17 cellular contexts compared by ENCODE assay signal in genomic region chrX:10155137-10155536, GRCh38.
"Had no signal": no experiment of that assay in that cellular context is flagged by ENCODE, and none has a peak within 500 bp of the region (broad histone marks: within the 10 kb centered on the region; RNA-seq: fewer than 3 reads in every experiment).

No MANE protein-coding gene starts in this region.

- H3K4me3 ChIP-seq: left ventricle myocardium inferior, lower lobe of right lung, sigmoid colon, skin epidermis, suprapubic skin, tibial artery, upper lobe of left lung, uterus had no signal

- H3K9me3 ChIP-seq: gastrocnemius medialis, left ventricle myocardium inferior, lower lobe of right lung, sigmoid colon, suprapubic skin, tibial artery, upper lobe of left lung, uterus had no signal

- H3K4me1 ChIP-seq: lower lobe of right lung, uterus had no signal

- H3K36me3 ChIP-seq: gastrocnemius medialis, left ventricle myocardium inferior, lower lobe of right lung, sigmoid colon, suprapubic skin, tibial artery, upper lobe of left lung, uterus had no signal

- H3K27me3 ChIP-seq: gastrocnemius medialis, tibial artery had no signal

- H3K27ac ChIP-seq: left ventricle myocardium inferior, lower lobe of right lung, sigmoid colon, skin epidermis, suprapubic skin, tibial artery, upper lobe of left lung, uterus had no signal

- DNase-seq: effector memory CD4-positive, alpha-beta T cell; gastrocnemius medialis; islet precursor cell; left ventricle myocardium inferior; lower lobe of right lung; mesenchymal stem cell; midbrain; posterior cingulate gyrus; stimulated activated CD4-positive, alpha-beta T cell treated with anti-CD3 and anti-CD28 coated beads, Interleukin-2, amount 100 ng/mL, for 24 hours; stimulated activated naive CD8-positive, alpha-beta T cell treated with anti-CD3 and anti-CD28 coated beads, Interleukin-15, Interleukin-2, amounts not matched to agents 100 U/mL and 50 U/mL, for 24 hours; tibial artery; upper lobe of left lung; uterus had no signal

- ATAC-seq: esophagus mucosa; gastrocnemius medialis; lower lobe of right lung; stimulated activated naive CD8-positive, alpha-beta T cell treated with anti-CD3 and anti-CD28 coated beads, Interleukin-15, Interleukin-2, amounts not matched to agents 100 U/mL and 50 U/mL, for 24 hours had no signal
